8 cellular contexts compared by ENCODE assay signal in genomic region chr1:172443666-172444453, GRCh38. TPM values are rescaled to one million over a fixed set of nuclear protein-coding genes. Genes with fewer than 3 reads are reported as not detected.
DNase-seq lines count a peak whose midpoint lies in the region; ATAC-seq and TF ChIP-seq lines count a peak whose summit lies in the region.

Gene PIGC (minus strand): TSS chr1:172444069. CDS start chr1:172442622, 1,447 bp downstream.

- TF ChIP-seq CTCF in Calu3 (IDR thresholded peaks at IDR 0.05; ENCODE audit: unreplicated experiment), result peak; percentile 90
- peak; percentile 79 for TF ChIP-seq CTCF in endothelial cell (IDR thresholded peaks at IDR 0.05; ENCODE audit: unreplicated experiment)
- TF ChIP-seq CTCF in mesothelial cell of epicardium (IDR thresholded peaks at IDR 0.05; ENCODE audit: unreplicated experiment), result peak; percentile 82

- H3K36me3 Mint-ChIP-seq in Calu3 (ENCODE audit: insufficient read depth, unreplicated experiment) (peaks cover 11% of the 10 kb centered on the region), endothelial cell (ENCODE audit: low read depth, unreplicated experiment) (peaks cover 17% of the 10 kb centered on the region), mesothelial cell of epicardium (peaks cover 17% of the 10 kb centered on the region)
- peaks cover 15% of the 10 kb centered on the region for H3K36me3 Mint-ChIP-seq in activated CD8-positive, alpha-beta memory T cell treated with anti-CD3 and anti-CD28 coated beads, Interleukin-2, amount 10 ng/mL, durations not matched to agents 7 days and 5 days

- TSS peak; percentile 64 for BruUV-seq in Calu3 (replicated peaks; lab: Mats Ljungman, UMichigan)

- peak within 1 kb of the TSS; percentile 66 for H3K27ac ChIP-seq in HUES48 (ENCODE audit: low read depth, low read length)

- CTCF ChIA-PET in Calu3 (lab: Charles Lee), result interaction anchor here (1.0 to 1.5 kb wide), 4 partner anchors 12 to 459 kb away, joined by 3 to 8 read pairs (median 4); no protein-coding TSS in a partner anchor
- CTCF ChIA-PET in activated CD8-positive, alpha-beta memory T cell treated with anti-CD3 and anti-CD28 coated beads, Interleukin-2, amount 10 ng/mL, durations not matched to agents 7 days and 5 days (lab: Charles Lee), result interaction anchor here (0.7 to 3.4 kb wide), 26 partner anchors 9 to 458 kb away, joined by 3 to 18 read pairs (median 4); no protein-coding TSS in a partner anchor

- H3K4me1 ChIP-seq in HUES48 (ENCODE audit: control insufficient read depth, insufficient read depth, low read length) (no peaks in the 10 kb centered on the region), NT2/D1 (ENCODE audit: insufficient read depth, insufficient read length) (no peaks in the 10 kb centered on the region)

- H3K36me3 ChIP-seq in HUES48 (ENCODE audit: control insufficient read depth, insufficient read depth, low read length) (peaks cover 9% of the 10 kb centered on the region), NT2/D1 (ENCODE audit: insufficient read depth, insufficient read length, low read length) (peaks cover 29% of the 10 kb centered on the region)

- intact Hi-C loops in Calu3 (cut with micrococcal nuclease; ENCODE audit: unreplicated experiment), result loop anchor here (1.0 to 2.0 kb wide), 2 partner anchors 15 to 439 kb away; no protein-coding TSS in a partner anchor

- H3K27me3 Mint-ChIP-seq in Calu3 (ENCODE audit: unreplicated experiment), result no peaks in the 10 kb centered on the region
- H3K27me3 Mint-ChIP-seq in activated CD8-positive, alpha-beta memory T cell treated with anti-CD3 and anti-CD28 coated beads, Interleukin-2, amount 10 ng/mL, durations not matched to agents 7 days and 5 days, result no peaks in the 10 kb centered on the region
- peaks cover 2% of the 10 kb centered on the region for H3K27me3 Mint-ChIP-seq in endothelial cell (ENCODE audit: unreplicated experiment)
- H3K27me3 Mint-ChIP-seq in mesothelial cell of epicardium (ENCODE audit: low read depth), result no peaks in the 10 kb centered on the region

- peak; percentile 99 for ATAC-seq in GM21381 (IDR thresholded peaks at IDR 0.05; ENCODE audit: unreplicated experiment)
- ATAC-seq in activated CD8-positive, alpha-beta memory T cell treated with anti-CD3 and anti-CD28 coated beads, Interleukin-2, amount 10 ng/mL, durations not matched to agents 7 days and 5 days, result peak; percentile 100

- peak within 1 kb of the TSS; percentile 87 for H3K4me3 Mint-ChIP-seq in Calu3 (ENCODE audit: low read depth, unreplicated experiment)
- peak within 1 kb of the TSS; percentile 82 for H3K4me3 Mint-ChIP-seq in activated CD8-positive, alpha-beta memory T cell treated with anti-CD3 and anti-CD28 coated beads, Interleukin-2, amount 10 ng/mL, durations not matched to agents 7 days and 5 days
- H3K4me3 Mint-ChIP-seq in endothelial cell (ENCODE audit: unreplicated experiment), result peak within 1 kb of the TSS; percentile 95
- peak within 1 kb of the TSS; percentile 86 for H3K4me3 Mint-ChIP-seq in mesothelial cell of epicardium

- no peaks in the 10 kb centered on the region for H3K27me3 ChIP-seq in HUES48 (ENCODE audit: control insufficient read depth, insufficient read depth, low read length)
- no peaks in the 10 kb centered on the region for H3K27me3 ChIP-seq in NT2/D1 (ENCODE audit: insufficient read depth, insufficient read length)

- H3K4me3 ChIP-seq in HUES48 (ENCODE audit: low read depth, low read length) (peak within 1 kb of the TSS; percentile 89), NT2/D1 (ENCODE audit: insufficient read length, low read depth) (peak within 1 kb of the TSS; percentile 83)

- H3K9me3 ChIP-seq in HUES48 (ENCODE audit: control insufficient read depth, insufficient read depth, low read length) (no peaks in the 10 kb centered on the region), NT2/D1 (ENCODE audit: insufficient read depth, low read length) (no peaks in the 10 kb centered on the region)

- DNase-seq in Calu3, result peak; percentile 97
- DNase-seq in NT2/D1 (ENCODE audit: low read depth, low spot score), result peak; percentile 94
- DNase-seq in activated CD8-positive, alpha-beta memory T cell treated with anti-CD3 and anti-CD28 coated beads, Interleukin-2, amount 10 ng/mL, durations not matched to agents 7 days and 5 days, result peak; percentile 95
- peak; percentile 87 for DNase-seq in endothelial cell (ENCODE audit: low spot score)
- peak; percentile 75 to 90 for DNase-seq in mesothelial cell of epicardium (ENCODE audit: low spot score in 2 of 2, unreplicated experiment in 2 of 2)
- peak; percentile 84 to 88 for DNase-seq in stimulated activated CD8-positive, alpha-beta memory T cell treated with anti-CD3 and anti-CD28 coated beads, Interleukin-15, amount 100 ng/mL, for 48 hours (ENCODE audit: low read depth in 2 of 2)

- H3K9me3 Mint-ChIP-seq in Calu3 (ENCODE audit: low read depth, unreplicated experiment), result no peaks in the 10 kb centered on the region
- no peaks in the 10 kb centered on the region for H3K9me3 Mint-ChIP-seq in activated CD8-positive, alpha-beta memory T cell treated with anti-CD3 and anti-CD28 coated beads, Interleukin-2, amount 10 ng/mL, durations not matched to agents 7 days and 5 days (ENCODE audit: low read depth)
- H3K9me3 Mint-ChIP-seq in endothelial cell (ENCODE audit: unreplicated experiment), result no peaks in the 10 kb centered on the region
- H3K9me3 Mint-ChIP-seq in mesothelial cell of epicardium, result no peaks in the 10 kb centered on the region

- peak within 1 kb of the TSS; percentile 79 for H3K27ac Mint-ChIP-seq in Calu3 (ENCODE audit: unreplicated experiment)
- peak within 1 kb of the TSS; percentile 82 for H3K27ac Mint-ChIP-seq in activated CD8-positive, alpha-beta memory T cell treated with anti-CD3 and anti-CD28 coated beads, Interleukin-2, amount 10 ng/mL, durations not matched to agents 7 days and 5 days
- H3K27ac Mint-ChIP-seq in endothelial cell (ENCODE audit: unreplicated experiment), result peak within 1 kb of the TSS; percentile 74
- peak within 1 kb of the TSS; percentile 88 for H3K27ac Mint-ChIP-seq in mesothelial cell of epicardium

- H3K9ac ChIP-seq in HUES48 (ENCODE audit: low read depth, low read length) (peak within 1 kb of the TSS; percentile 87), NT2/D1 (ENCODE audit: insufficient read length, low read depth) (peak within 1 kb of the TSS; percentile 89)

- H3K4me1 Mint-ChIP-seq in Calu3 (ENCODE audit: low read depth, unreplicated experiment), result peaks cover 40% of the 10 kb centered on the region
- peaks cover 27% of the 10 kb centered on the region for H3K4me1 Mint-ChIP-seq in activated CD8-positive, alpha-beta memory T cell treated with anti-CD3 and anti-CD28 coated beads, Interleukin-2, amount 10 ng/mL, durations not matched to agents 7 days and 5 days
- peaks cover 34% of the 10 kb centered on the region for H3K4me1 Mint-ChIP-seq in endothelial cell (ENCODE audit: unreplicated experiment)
- peaks cover 45% of the 10 kb centered on the region for H3K4me1 Mint-ChIP-seq in mesothelial cell of epicardium

RNA-seq across cellular contexts. Expression of gene PIGC, which starts in this region (rescaled TPM):
- total RNA-seq in Calu3 (2022) (29.2 TPM in 2 replicates), endothelial cell (ENCODE audit: unreplicated experiment) (23.7 TPM), mesothelial cell of epicardium (31.9 to 33.9 TPM (median 33.3 TPM) in 3 replicates)
- 10 to 100 TPM; 20.9 to 23.8 TPM for total RNA-seq in activated CD8-positive, alpha-beta memory T cell treated with anti-CD3 and anti-CD28 coated beads, Interleukin-2, amount 10 ng/mL, durations not matched to agents 7 days and 5 days

Comparison
In these comparisons a context has a peak if more than half of its experiments do, and no peak if none do; other contexts are left out.
1. Peak in every context shown above with its lines: DNase-seq, ATAC-seq, H3K4me3 ChIP-seq and H3K27ac ChIP-seq.